Comparison of ENCODE assay signal across 15 cellular contexts in the genomic region with DNA sequence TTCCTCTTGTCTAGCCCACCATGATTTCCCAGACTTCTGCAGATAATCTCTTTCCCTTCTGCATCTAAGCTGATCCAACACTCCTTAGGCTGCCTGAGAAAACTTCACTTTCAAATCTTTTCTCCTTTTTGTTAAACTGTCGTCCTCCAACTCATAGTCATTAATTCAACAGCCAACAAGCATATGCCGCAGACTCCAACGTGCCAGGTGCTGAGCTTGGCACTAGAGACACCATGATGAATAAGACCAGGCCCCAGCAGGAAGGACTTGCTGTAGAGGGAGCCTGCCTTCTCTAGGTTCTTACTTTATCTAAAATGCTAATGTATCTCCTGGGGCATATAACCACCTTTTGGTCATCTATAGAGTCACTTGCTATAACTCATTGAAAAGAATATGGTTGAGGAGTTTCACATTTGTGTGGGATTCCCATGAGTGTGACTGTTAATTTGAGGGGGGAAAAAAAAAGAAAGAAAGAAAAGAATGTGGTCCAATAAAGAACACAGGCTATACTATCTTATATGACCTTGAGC. TPM values are rescaled to one million over a fixed set of nuclear protein-coding genes. Genes with fewer than 3 reads are reported as not detected.
DNase-seq lines count a peak whose midpoint lies in the region; ATAC-seq, FAIRE-seq and TF ChIP-seq lines count a peak whose summit lies in the region.
"Had no signal": no experiment of that assay in that cellular context is flagged by ENCODE, and none has a peak within 500 bp of the region (broad histone marks: within the 10 kb centered on the region; RNA-seq: fewer than 3 reads in every experiment).

No MANE protein-coding gene starts in this region.

- H3K27me3 ChIP-seq in CD4-positive, CD25-positive, alpha-beta regulatory T cell (ENCODE audit: control insufficient read depth, insufficient read depth, low read length): no peaks in the 10 kb centered on the region
- H3K27me3 ChIP-seq in endodermal cell (ENCODE audit: control insufficient read depth, insufficient read depth, low read length, poor library complexity, severe bottlenecking): no peaks in the 10 kb centered on the region
- H3K27me3 ChIP-seq: testis had no signal

- H3K9me3 ChIP-seq in CD4-positive, CD25-positive, alpha-beta regulatory T cell (ENCODE audit: control insufficient read depth in 2 of 2, low read length in 2 of 2): no peaks in the 10 kb centered on the region
- no peaks in the 10 kb centered on the region for H3K9me3 ChIP-seq in endodermal cell (ENCODE audit: control insufficient read depth, low read length)
- H3K9me3 ChIP-seq: testis had no signal

- TF ChIP-seq CTCF in endodermal cell (conservative IDR thresholded peaks at IDR 0.05) (no peak), chondrocyte (IDR thresholded peaks at IDR 0.05) (no peak)

- no peak overlapping the region for H3K9ac ChIP-seq in endodermal cell (ENCODE audit: extremely low read depth, low read length, poor library complexity, severe bottlenecking)

- H3K4me1 ChIP-seq in CD4-positive, CD25-positive, alpha-beta regulatory T cell (ENCODE audit: control insufficient read depth, insufficient read depth, low read length, poor library complexity, severe bottlenecking): peaks cover 82% of the 10 kb centered on the region
- H3K4me1 ChIP-seq in endodermal cell (ENCODE audit: control insufficient read depth, insufficient read depth, low read length): no peaks in the 10 kb centered on the region
- H3K4me1 ChIP-seq: testis had no signal

- H3K27me3 Mint-ChIP-seq in CD4-positive, CD25-positive, alpha-beta regulatory T cell: no peaks in the 10 kb centered on the region
- H3K27me3 Mint-ChIP-seq in activated T-helper 1 cell treated with anti-CD3 and anti-CD28 coated beads, Interleukin-12 subunit alpha, Interleukin-12 subunit beta, Interleukin-2, Interleukin-4 antibody, amounts not matched to agents 30 ng/mL and 10 ng/mL and 1 ng/mL, durations not matched to agents 14 hours and 24 hours and 36 hours (ENCODE audit: insufficient read depth): no peaks in the 10 kb centered on the region
- no peaks in the 10 kb centered on the region for H3K27me3 Mint-ChIP-seq in naive B cell
- H3K27me3 Mint-ChIP-seq in endodermal cell (ENCODE audit: insufficient read depth): no peaks in the 10 kb centered on the region
- H3K27me3 Mint-ChIP-seq in chondrocyte (ENCODE audit: low read depth): no peaks in the 10 kb centered on the region

- H3K4me3 ChIP-seq in CD4-positive, CD25-positive, alpha-beta regulatory T cell (ENCODE audit: low read depth, low read length): peak overlapping the region; percentile 59
- no peak overlapping the region for H3K4me3 ChIP-seq in endodermal cell (ENCODE audit: low read length)
- H3K4me3 ChIP-seq: testis had no signal

- DNase-seq in CD4-positive, CD25-positive, alpha-beta regulatory T cell: no peak
- DNase-seq in GM18507 (ENCODE audit: extremely low spot score, insufficient read length, low read depth) (no peak), naive B cell (no peak), GM03348 (ENCODE audit: low spot score) (no peak), endodermal cell (no peak), chondrocyte (ENCODE audit: low spot score) (no peak)
- no peak for DNase-seq in activated T-helper 1 cell treated with anti-CD3 and anti-CD28 coated beads, Interleukin-12 subunit alpha, Interleukin-12 subunit beta, Interleukin-2, Interleukin-4 antibody, amounts not matched to agents 30 ng/mL and 10 ng/mL and 1 ng/mL, durations not matched to agents 14 hours and 24 hours and 36 hours (ENCODE audit: low spot score)
- DNase-seq: anterior cingulate cortex, DMS53, NCI-H146, NCI-H226, testis had no signal

- peaks cover 8% of the 10 kb centered on the region for H3K36me3 Mint-ChIP-seq in CD4-positive, CD25-positive, alpha-beta regulatory T cell
- H3K36me3 Mint-ChIP-seq in activated T-helper 1 cell treated with anti-CD3 and anti-CD28 coated beads, Interleukin-12 subunit alpha, Interleukin-12 subunit beta, Interleukin-2, Interleukin-4 antibody, amounts not matched to agents 30 ng/mL and 10 ng/mL and 1 ng/mL, durations not matched to agents 14 hours and 24 hours and 36 hours (ENCODE audit: low read depth): peaks cover 38% of the 10 kb centered on the region
- H3K36me3 Mint-ChIP-seq in naive B cell (peaks cover 0 to 11% of the 10 kb centered on the region in 2 donors), endodermal cell (ENCODE audit: low read depth) (no peaks in the 10 kb centered on the region), chondrocyte (ENCODE audit: low read depth) (no peaks in the 10 kb centered on the region)

- peak overlapping the region; percentile 78 to 96 (median 95) for H3K27ac Mint-ChIP-seq in CD4-positive, CD25-positive, alpha-beta regulatory T cell
- peak overlapping the region; percentile 84 for H3K27ac Mint-ChIP-seq in activated T-helper 1 cell treated with anti-CD3 and anti-CD28 coated beads, Interleukin-12 subunit alpha, Interleukin-12 subunit beta, Interleukin-2, Interleukin-4 antibody, amounts not matched to agents 30 ng/mL and 10 ng/mL and 1 ng/mL, durations not matched to agents 14 hours and 24 hours and 36 hours
- peak overlapping the region; percentile 1 to 95 (median 61) for H3K27ac Mint-ChIP-seq in naive B cell
- H3K27ac Mint-ChIP-seq in endodermal cell: no peak overlapping the region
- no peak overlapping the region for H3K27ac Mint-ChIP-seq in chondrocyte (ENCODE audit: unreplicated experiment)

- H3K36me3 ChIP-seq in CD4-positive, CD25-positive, alpha-beta regulatory T cell (ENCODE audit: control insufficient read depth, insufficient read depth, low read length): no peaks in the 10 kb centered on the region
- H3K36me3 ChIP-seq in endodermal cell (ENCODE audit: control insufficient read depth, insufficient read depth, low read length): no peaks in the 10 kb centered on the region

- peak overlapping the region; percentile 91 for H3K27ac ChIP-seq in CD4-positive, CD25-positive, alpha-beta regulatory T cell (ENCODE audit: insufficient read depth, low read length, poor library complexity, severe bottlenecking)
- no peak overlapping the region for H3K27ac ChIP-seq in endodermal cell (ENCODE audit: low read depth, low read length)
- H3K27ac ChIP-seq: testis had no signal

- FAIRE-seq in GM18507 (lab: Jason Lieb, UNC): peak; percentile 74
- FAIRE-seq: colon, HTR-8/SVneo had no signal

- H3K4me1 Mint-ChIP-seq in CD4-positive, CD25-positive, alpha-beta regulatory T cell: peaks cover 34 to 83% (median 74%) of the 10 kb centered on the region in 4 donors
- H3K4me1 Mint-ChIP-seq in activated T-helper 1 cell treated with anti-CD3 and anti-CD28 coated beads, Interleukin-12 subunit alpha, Interleukin-12 subunit beta, Interleukin-2, Interleukin-4 antibody, amounts not matched to agents 30 ng/mL and 10 ng/mL and 1 ng/mL, durations not matched to agents 14 hours and 24 hours and 36 hours (ENCODE audit: low read depth): peaks cover 88% of the 10 kb centered on the region
- H3K4me1 Mint-ChIP-seq in naive B cell (peaks cover 64 to 84% (median 81%) of the 10 kb centered on the region in 3 donors), endodermal cell (peaks cover 4% of the 10 kb centered on the region), chondrocyte (ENCODE audit: low read depth) (peaks cover 58% of the 10 kb centered on the region)

- H3K4me3 Mint-ChIP-seq in CD4-positive, CD25-positive, alpha-beta regulatory T cell: peak overlapping the region; percentile 2 to 81 (median 29)
- peak overlapping the region; percentile 47 for H3K4me3 Mint-ChIP-seq in activated T-helper 1 cell treated with anti-CD3 and anti-CD28 coated beads, Interleukin-12 subunit alpha, Interleukin-12 subunit beta, Interleukin-2, Interleukin-4 antibody, amounts not matched to agents 30 ng/mL and 10 ng/mL and 1 ng/mL, durations not matched to agents 14 hours and 24 hours and 36 hours
- peak overlapping the region in 6 of 8 donors; percentile 2 to 64 (median 34) for H3K4me3 Mint-ChIP-seq in naive B cell
- no peak overlapping the region for H3K4me3 Mint-ChIP-seq in endodermal cell
- no peak overlapping the region for H3K4me3 Mint-ChIP-seq in chondrocyte (ENCODE audit: unreplicated experiment)

- 97 to 100% methylated on average over 1 to 3 of the region's 3 CpGs for WGBS in endodermal cell (ENCODE audit: insufficient coverage in 1 of 2, insufficient read length in 1 of 2), 2 experiments

- intact Hi-C loops in activated T-helper 1 cell treated with anti-CD3 and anti-CD28 coated beads, Interleukin-12 subunit alpha, Interleukin-12 subunit beta, Interleukin-2, Interleukin-4 antibody, amounts not matched to agents 30 ng/mL and 10 ng/mL and 1 ng/mL, durations not matched to agents 14 hours and 24 hours and 36 hours (cut with micrococcal nuclease): loop anchor here (1.0 to 5.0 kb wide), 2 partner anchors 10 to 118 kb away; no protein-coding TSS in a partner anchor

- ATAC-seq in CD4-positive, CD25-positive, alpha-beta regulatory T cell (ENCODE audit: low read depth in 2 of 2): no peak
- ATAC-seq in naive B cell (ENCODE audit: low read depth in 2 of 2) (no peak), GM19467 (IDR thresholded peaks at IDR 0.05; ENCODE audit: unreplicated experiment) (no peak)

- H3K9me3 Mint-ChIP-seq in CD4-positive, CD25-positive, alpha-beta regulatory T cell: no peaks in the 10 kb centered on the region
- peaks cover 6% of the 10 kb centered on the region for H3K9me3 Mint-ChIP-seq in activated T-helper 1 cell treated with anti-CD3 and anti-CD28 coated beads, Interleukin-12 subunit alpha, Interleukin-12 subunit beta, Interleukin-2, Interleukin-4 antibody, amounts not matched to agents 30 ng/mL and 10 ng/mL and 1 ng/mL, durations not matched to agents 14 hours and 24 hours and 36 hours
- no peaks in the 10 kb centered on the region for H3K9me3 Mint-ChIP-seq in naive B cell
- H3K9me3 Mint-ChIP-seq in endodermal cell: no peaks in the 10 kb centered on the region
- no peaks in the 10 kb centered on the region for H3K9me3 Mint-ChIP-seq in chondrocyte (ENCODE audit: low read depth)

RNA-seq across cellular contexts. Expression of gene ANKRD44, which starts 51.0 kb away (rescaled TPM):
- 301 TPM for total RNA-seq in CD4-positive, CD25-positive, alpha-beta regulatory T cell
- polyA plus RNA-seq in CD4-positive, CD25-positive, alpha-beta regulatory T cell: 100 to 1,000 TPM in 1 of 4 donors, 10 to 100 TPM in 3; 69.6 to 104 (median 82.8) TPM
- total RNA-seq in activated T-helper 1 cell treated with anti-CD3 and anti-CD28 coated beads, Interleukin-12 subunit alpha, Interleukin-12 subunit beta, Interleukin-2, Interleukin-4 antibody, amounts not matched to agents 30 ng/mL and 10 ng/mL and 1 ng/mL, durations not matched to agents 14 hours and 24 hours and 36 hours: 153 and 159 TPM in 2 replicates
- 100 to 1,000 TPM; 107 to 176 (median 141) TPM for polyA plus RNA-seq in naive B cell (ENCODE audit: low read depth in 6 of 6)
- 10 to 100 TPM in 1 of 2 donors, 1 to 10 TPM in 1; 6.2 to 10.6 TPM for total RNA-seq in endodermal cell
- polyA plus RNA-seq in endodermal cell (2013, experiment 1 of 2): 3.2 TPM
- 2.2 TPM for polyA plus RNA-seq in endodermal cell (2013, experiment 2 of 2)
- 21.4 to 45.8 TPM (median 26.1 TPM) in 3 replicates for total RNA-seq in chondrocyte

Comparison
In these comparisons a context has a peak if more than half of its experiments do, and no peak if none do; other contexts are left out.
1. H3K27ac Mint-ChIP-seq: peak in CD4-positive, CD25-positive, alpha-beta regulatory T cell (3 of 3), activated T-helper 1 cell treated with anti-CD3 and anti-CD28 coated beads, Interleukin-12 subunit alpha, Interleukin-12 subunit beta, Interleukin-2, Interleukin-4 antibody, amounts not matched to agents 30 ng/mL and 10 ng/mL and 1 ng/mL, durations not matched to agents 14 hours and 24 hours and 36 hours (single experiment) and naive B cell (6 of 6); none in endodermal cell (single experiment) and chondrocyte (single experiment).
2. H3K4me3 Mint-ChIP-seq: peak in CD4-positive, CD25-positive, alpha-beta regulatory T cell (4 of 4), activated T-helper 1 cell treated with anti-CD3 and anti-CD28 coated beads, Interleukin-12 subunit alpha, Interleukin-12 subunit beta, Interleukin-2, Interleukin-4 antibody, amounts not matched to agents 30 ng/mL and 10 ng/mL and 1 ng/mL, durations not matched to agents 14 hours and 24 hours and 36 hours (single experiment) and naive B cell (6 of 8); none in endodermal cell (single experiment) and chondrocyte (single experiment).